In genomic region chr2:10594481-10594880, GRCh38 we compare ENCODE assay signal across 23 cellular contexts.
"Had no signal": no experiment of that assay in that cellular context is flagged by ENCODE, and none has a peak within 500 bp of the region (broad histone marks: within the 10 kb centered on the region; RNA-seq: fewer than 3 reads in every experiment).

No MANE protein-coding gene starts in this region.

- H3K4me1 ChIP-seq: SJSA1 had no signal

- DNase-seq: Karpas-422, KG1, MG63, NCI-H1092 treated with DMSO at 0.1 percent for 48 hours, NCI-H1436, NCI-H187, NCI-H2029, NCI-H2081 treated with DMSO at 0.1 percent for 48 hours, NCI-H2171, NCI-H226, NCI-H446, NCI-H510A, NCI-H524 treated with DMSO at 0.1 percent for 48 hours, NCI-H69, NCI-H774, Right ventricle myocardium superior, RPMI8226, SIG-M5 had no signal

- FAIRE-seq: HTR-8/SVneo, RCC 7860 had no signal

- H3K4me3 ChIP-seq: MG63, SJSA1, SK-N-MC had no signal

- H3K27me3 ChIP-seq: MG63, SJSA1 had no signal

- H3K9me3 ChIP-seq: MG63, SJSA1 had no signal

- H3K27ac ChIP-seq: HL-60, SJSA1, SK-N-MC had no signal
